Comparison of ENCODE assay signal across 1 cellular context in the genomic region with DNA sequence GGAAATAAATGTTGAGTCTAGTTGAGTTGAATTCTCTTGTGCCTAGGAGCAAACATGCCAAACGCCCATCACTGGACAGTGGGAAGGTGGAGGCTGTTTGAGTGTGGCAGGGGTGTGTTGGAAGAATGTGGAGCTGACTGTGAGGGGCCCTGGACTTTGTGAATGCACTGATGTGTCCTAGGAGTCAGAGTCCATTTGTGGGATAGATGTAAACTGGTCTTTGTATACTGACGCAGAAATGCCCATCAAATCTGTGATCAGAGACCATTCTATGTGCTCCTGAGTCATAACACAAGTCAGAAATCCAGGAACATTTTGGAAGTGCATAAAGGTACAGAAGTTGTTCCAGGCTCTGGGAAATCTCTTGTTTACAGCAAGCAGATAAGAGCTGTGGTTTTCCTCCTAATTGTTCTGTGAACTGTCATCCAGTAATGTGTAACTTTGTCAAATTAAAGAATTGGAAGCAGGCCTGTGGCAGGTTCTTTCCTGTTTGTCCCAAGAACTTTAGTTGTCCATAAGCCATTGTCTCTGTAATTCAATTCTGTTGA.
TF ChIP-seq lines count a peak whose summit lies in the region.

No MANE protein-coding gene starts in this region.

TF ChIP-seq in HepG2, 621 proteins besides CTCF, POLR2A, EP300 and RAD21 (continued from another document and continues in another):
- TF ChIP-seq, protein P1, sequence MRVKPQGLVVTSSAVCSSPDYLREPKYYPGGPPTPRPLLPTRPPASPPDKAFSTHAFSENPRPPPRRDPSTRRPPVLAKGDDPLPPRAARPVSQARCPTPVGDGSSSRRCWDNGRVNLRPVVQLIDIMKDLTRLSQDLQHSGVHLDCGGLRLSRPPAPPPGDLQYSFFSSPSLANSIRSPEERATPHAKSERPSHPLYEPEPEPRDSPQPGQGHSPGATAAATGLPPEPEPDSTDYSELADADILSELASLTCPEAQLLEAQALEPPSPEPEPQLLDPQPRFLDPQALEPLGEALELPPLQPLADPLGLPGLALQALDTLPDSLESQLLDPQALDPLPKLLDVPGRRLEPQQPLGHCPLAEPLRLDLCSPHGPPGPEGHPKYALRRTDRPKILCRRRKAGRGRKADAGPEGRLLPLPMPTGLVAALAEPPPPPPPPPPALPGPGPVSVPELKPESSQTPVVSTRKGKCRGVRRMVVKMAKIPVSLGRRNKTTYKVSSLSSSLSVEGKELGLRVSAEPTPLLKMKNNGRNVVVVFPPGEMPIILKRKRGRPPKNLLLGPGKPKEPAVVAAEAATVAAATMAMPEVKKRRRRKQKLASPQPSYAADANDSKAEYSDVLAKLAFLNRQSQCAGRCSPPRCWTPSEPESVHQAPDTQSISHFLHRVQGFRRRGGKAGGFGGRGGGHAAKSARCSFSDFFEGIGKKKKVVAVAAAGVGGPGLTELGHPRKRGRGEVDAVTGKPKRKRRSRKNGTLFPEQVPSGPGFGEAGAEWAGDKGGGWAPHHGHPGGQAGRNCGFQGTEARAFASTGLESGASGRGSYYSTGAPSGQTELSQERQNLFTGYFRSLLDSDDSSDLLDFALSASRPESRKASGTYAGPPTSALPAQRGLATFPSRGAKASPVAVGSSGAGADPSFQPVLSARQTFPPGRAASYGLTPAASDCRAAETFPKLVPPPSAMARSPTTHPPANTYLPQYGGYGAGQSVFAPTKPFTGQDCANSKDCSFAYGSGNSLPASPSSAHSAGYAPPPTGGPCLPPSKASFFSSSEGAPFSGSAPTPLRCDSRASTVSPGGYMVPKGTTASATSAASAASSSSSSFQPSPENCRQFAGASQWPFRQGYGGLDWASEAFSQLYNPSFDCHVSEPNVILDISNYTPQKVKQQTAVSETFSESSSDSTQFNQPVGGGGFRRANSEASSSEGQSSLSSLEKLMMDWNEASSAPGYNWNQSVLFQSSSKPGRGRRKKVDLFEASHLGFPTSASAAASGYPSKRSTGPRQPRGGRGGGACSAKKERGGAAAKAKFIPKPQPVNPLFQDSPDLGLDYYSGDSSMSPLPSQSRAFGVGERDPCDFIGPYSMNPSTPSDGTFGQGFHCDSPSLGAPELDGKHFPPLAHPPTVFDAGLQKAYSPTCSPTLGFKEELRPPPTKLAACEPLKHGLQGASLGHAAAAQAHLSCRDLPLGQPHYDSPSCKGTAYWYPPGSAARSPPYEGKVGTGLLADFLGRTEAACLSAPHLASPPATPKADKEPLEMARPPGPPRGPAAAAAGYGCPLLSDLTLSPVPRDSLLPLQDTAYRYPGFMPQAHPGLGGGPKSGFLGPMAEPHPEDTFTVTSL (CRISPR knock-in tag; IDR thresholded peaks at IDR 0.05; ENCODE audit: borderline replicate concordance), result no peak
- TF ChIP-seq ADNP (CRISPR knock-in tag; IDR thresholded peaks at IDR 0.05), result no peak
- TF ChIP-seq, protein P2, sequence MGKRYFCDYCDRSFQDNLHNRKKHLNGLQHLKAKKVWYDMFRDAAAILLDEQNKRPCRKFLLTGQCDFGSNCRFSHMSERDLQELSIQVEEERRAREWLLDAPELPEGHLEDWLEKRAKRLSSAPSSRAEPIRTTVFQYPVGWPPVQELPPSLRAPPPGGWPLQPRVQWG (CRISPR knock-in tag; IDR thresholded peaks at IDR 0.05; ENCODE audit: borderline replicate concordance, low read depth), result no peak
- no peak for TF ChIP-seq SSRP1 (CRISPR knock-in tag; IDR thresholded peaks at IDR 0.05)
- TF ChIP-seq, protein P3, sequence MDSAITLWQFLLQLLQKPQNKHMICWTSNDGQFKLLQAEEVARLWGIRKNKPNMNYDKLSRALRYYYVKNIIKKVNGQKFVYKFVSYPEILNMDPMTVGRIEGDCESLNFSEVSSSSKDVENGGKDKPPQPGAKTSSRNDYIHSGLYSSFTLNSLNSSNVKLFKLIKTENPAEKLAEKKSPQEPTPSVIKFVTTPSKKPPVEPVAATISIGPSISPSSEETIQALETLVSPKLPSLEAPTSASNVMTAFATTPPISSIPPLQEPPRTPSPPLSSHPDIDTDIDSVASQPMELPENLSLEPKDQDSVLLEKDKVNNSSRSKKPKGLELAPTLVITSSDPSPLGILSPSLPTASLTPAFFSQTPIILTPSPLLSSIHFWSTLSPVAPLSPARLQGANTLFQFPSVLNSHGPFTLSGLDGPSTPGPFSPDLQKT (CRISPR knock-in tag; IDR thresholded peaks at IDR 0.05; ENCODE audit: borderline replicate concordance), result no peak
- no peak for TF ChIP-seq ZNF567 (CRISPR knock-in tag; IDR thresholded peaks at IDR 0.05; ENCODE audit: borderline replicate concordance)
- TF ChIP-seq, protein P4, sequence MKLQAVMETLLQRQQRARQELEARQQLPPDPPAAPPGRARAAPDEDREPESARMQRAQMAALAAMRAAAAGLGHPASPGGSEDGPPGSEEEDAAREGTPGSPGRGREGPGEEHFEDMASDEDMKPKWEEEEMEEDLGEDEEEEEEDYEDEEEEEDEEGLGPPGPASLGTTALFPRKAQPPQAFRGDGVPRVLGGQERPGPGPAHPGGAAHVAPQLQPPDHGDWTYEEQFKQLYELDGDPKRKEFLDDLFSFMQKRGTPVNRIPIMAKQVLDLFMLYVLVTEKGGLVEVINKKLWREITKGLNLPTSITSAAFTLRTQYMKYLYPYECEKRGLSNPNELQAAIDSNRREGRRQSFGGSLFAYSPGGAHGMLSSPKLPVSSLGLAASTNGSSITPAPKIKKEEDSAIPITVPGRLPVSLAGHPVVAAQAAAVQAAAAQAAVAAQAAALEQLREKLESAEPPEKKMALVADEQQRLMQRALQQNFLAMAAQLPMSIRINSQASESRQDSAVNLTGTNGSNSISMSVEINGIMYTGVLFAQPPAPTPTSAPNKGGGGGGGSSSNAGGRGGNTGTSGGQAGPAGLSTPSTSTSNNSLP (IDR thresholded peaks at IDR 0.05; ENCODE audit: low read depth, low read length), result peak; percentile 68
- TF ChIP-seq, protein P5, sequence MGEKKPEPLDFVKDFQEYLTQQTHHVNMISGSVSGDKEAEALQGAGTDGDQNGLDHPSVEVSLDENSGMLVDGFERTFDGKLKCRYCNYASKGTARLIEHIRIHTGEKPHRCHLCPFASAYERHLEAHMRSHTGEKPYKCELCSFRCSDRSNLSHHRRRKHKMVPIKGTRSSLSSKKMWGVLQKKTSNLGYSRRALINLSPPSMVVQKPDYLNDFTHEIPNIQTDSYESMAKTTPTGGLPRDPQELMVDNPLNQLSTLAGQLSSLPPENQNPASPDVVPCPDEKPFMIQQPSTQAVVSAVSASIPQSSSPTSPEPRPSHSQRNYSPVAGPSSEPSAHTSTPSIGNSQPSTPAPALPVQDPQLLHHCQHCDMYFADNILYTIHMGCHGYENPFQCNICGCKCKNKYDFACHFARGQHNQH (CRISPR knock-in tag; IDR thresholded peaks at IDR 0.05), result 0 out of 2 replicates have a peak, but pooled peaks have one; percentile 21
- TF ChIP-seq ZNF333 (CRISPR knock-in tag; IDR thresholded peaks at IDR 0.05; ENCODE audit: borderline replicate concordance), result no peak
- TF ChIP-seq NFYB (CRISPR knock-in tag; IDR thresholded peaks at IDR 0.05), result no peak
- no peak for TF ChIP-seq MYPOP (CRISPR knock-in tag; IDR thresholded peaks at IDR 0.05)
- TF ChIP-seq ZNF441 (CRISPR knock-in tag; IDR thresholded peaks at IDR 0.05; ENCODE audit: borderline replicate concordance), result no peak
- TF ChIP-seq ATM (IDR thresholded peaks at IDR 0.05; ENCODE audit: borderline replicate concordance), result no peak
- peak; percentile 42 for TF ChIP-seq FOSL2 (CRISPR knock-in tag; IDR thresholded peaks at IDR 0.05)
- no peak for TF ChIP-seq SOX6 (IDR thresholded peaks at IDR 0.05)
- TF ChIP-seq SOX6 (CRISPR knock-in tag; IDR thresholded peaks at IDR 0.05), result peak; percentile 77
- no peak for TF ChIP-seq CC2D1A (CRISPR knock-in tag; IDR thresholded peaks at IDR 0.05)
- TF ChIP-seq HOXA9 (CRISPR knock-in tag; IDR thresholded peaks at IDR 0.05; ENCODE audit: borderline replicate concordance), result no peak
- no peak for TF ChIP-seq MTF1 (CRISPR knock-in tag; IDR thresholded peaks at IDR 0.05)
- TF ChIP-seq ZNF563 (CRISPR knock-in tag; IDR thresholded peaks at IDR 0.05), result no peak
- no peak for TF ChIP-seq ZSCAN21 (CRISPR knock-in tag; IDR thresholded peaks at IDR 0.05; ENCODE audit: borderline replicate concordance)
- TF ChIP-seq FOXM1 (CRISPR knock-in tag; IDR thresholded peaks at IDR 0.05), result no peak
- no peak for TF ChIP-seq MAZ (IDR thresholded peaks at IDR 0.05; ENCODE audit: borderline replicate concordance, low read depth, low read length)
- no peak for TF ChIP-seq MAZ (CRISPR knock-in tag; IDR thresholded peaks at IDR 0.05; ENCODE audit: low read depth)
- no peak for TF ChIP-seq RXRA (CRISPR knock-in tag; IDR thresholded peaks at IDR 0.05)
- TF ChIP-seq ZNF891 (CRISPR knock-in tag; IDR thresholded peaks at IDR 0.05), result no peak
- TF ChIP-seq DPF2 (CRISPR knock-in tag; IDR thresholded peaks at IDR 0.05; ENCODE audit: borderline replicate concordance, low read depth), result peak; percentile 25; the same call in 1 of the 2 replicates
- TF ChIP-seq, protein P6, sequence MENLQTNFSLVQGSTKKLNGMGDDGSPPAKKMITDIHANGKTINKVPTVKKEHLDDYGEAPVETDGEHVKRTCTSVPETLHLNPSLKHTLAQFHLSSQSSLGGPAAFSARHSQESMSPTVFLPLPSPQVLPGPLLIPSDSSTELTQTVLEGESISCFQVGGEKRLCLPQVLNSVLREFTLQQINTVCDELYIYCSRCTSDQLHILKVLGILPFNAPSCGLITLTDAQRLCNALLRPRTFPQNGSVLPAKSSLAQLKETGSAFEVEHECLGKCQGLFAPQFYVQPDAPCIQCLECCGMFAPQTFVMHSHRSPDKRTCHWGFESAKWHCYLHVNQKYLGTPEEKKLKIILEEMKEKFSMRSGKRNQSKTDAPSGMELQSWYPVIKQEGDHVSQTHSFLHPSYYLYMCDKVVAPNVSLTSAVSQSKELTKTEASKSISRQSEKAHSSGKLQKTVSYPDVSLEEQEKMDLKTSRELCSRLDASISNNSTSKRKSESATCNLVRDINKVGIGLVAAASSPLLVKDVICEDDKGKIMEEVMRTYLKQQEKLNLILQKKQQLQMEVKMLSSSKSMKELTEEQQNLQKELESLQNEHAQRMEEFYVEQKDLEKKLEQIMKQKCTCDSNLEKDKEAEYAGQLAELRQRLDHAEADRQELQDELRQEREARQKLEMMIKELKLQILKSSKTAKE (CRISPR knock-in tag; IDR thresholded peaks at IDR 0.05; ENCODE audit: borderline replicate concordance), result no peak
- TF ChIP-seq, protein P7, sequence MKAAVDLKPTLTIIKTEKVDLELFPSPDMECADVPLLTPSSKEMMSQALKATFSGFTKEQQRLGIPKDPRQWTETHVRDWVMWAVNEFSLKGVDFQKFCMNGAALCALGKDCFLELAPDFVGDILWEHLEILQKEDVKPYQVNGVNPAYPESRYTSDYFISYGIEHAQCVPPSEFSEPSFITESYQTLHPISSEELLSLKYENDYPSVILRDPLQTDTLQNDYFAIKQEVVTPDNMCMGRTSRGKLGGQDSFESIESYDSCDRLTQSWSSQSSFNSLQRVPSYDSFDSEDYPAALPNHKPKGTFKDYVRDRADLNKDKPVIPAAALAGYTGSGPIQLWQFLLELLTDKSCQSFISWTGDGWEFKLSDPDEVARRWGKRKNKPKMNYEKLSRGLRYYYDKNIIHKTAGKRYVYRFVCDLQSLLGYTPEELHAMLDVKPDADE (CRISPR knock-in tag; IDR thresholded peaks at IDR 0.05), result no peak
- no peak for TF ChIP-seq SIN3B (IDR thresholded peaks at IDR 0.05; ENCODE audit: low read length)
- no peak for TF ChIP-seq FIP1L1 (IDR thresholded peaks at IDR 0.05; ENCODE audit: borderline replicate concordance, insufficient read depth, low read depth, low read length)
- TF ChIP-seq TP53 (CRISPR knock-in tag; conservative IDR thresholded peaks at IDR 0.05), result no peak
- TF ChIP-seq ZFP36L1 (CRISPR knock-in tag; IDR thresholded peaks at IDR 0.05), result no peak
- peak; percentile 87 for TF ChIP-seq HNF4G (IDR thresholded peaks at IDR 0.05; ENCODE audit: borderline replicate concordance, low read depth, low read length)
- TF ChIP-seq HNF4G (CRISPR knock-in tag; IDR thresholded peaks at IDR 0.05; ENCODE audit: borderline replicate concordance, low read depth), result peak; percentile 87
- TF ChIP-seq FOXP1 (IDR thresholded peaks at IDR 0.05), result no peak
- TF ChIP-seq FOXP1 (CRISPR knock-in tag; IDR thresholded peaks at IDR 0.05), result peak; percentile 75
- TF ChIP-seq, protein P8, sequence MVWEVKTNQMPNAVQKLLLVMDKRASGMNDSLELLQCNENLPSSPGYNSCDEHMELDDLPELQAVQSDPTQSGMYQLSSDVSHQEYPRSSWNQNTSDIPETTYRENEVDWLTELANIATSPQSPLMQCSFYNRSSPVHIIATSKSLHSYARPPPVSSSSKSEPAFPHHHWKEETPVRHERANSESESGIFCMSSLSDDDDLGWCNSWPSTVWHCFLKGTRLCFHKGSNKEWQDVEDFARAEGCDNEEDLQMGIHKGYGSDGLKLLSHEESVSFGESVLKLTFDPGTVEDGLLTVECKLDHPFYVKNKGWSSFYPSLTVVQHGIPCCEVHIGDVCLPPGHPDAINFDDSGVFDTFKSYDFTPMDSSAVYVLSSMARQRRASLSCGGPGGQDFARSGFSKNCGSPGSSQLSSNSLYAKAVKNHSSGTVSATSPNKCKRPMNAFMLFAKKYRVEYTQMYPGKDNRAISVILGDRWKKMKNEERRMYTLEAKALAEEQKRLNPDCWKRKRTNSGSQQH (CRISPR knock-in tag; IDR thresholded peaks at IDR 0.05; ENCODE audit: low read depth), result no peak
- TF ChIP-seq ZNF781 (CRISPR knock-in tag; IDR thresholded peaks at IDR 0.05; ENCODE audit: borderline replicate concordance, not compliant biosample characterization), result no peak
- TF ChIP-seq, protein P9, sequence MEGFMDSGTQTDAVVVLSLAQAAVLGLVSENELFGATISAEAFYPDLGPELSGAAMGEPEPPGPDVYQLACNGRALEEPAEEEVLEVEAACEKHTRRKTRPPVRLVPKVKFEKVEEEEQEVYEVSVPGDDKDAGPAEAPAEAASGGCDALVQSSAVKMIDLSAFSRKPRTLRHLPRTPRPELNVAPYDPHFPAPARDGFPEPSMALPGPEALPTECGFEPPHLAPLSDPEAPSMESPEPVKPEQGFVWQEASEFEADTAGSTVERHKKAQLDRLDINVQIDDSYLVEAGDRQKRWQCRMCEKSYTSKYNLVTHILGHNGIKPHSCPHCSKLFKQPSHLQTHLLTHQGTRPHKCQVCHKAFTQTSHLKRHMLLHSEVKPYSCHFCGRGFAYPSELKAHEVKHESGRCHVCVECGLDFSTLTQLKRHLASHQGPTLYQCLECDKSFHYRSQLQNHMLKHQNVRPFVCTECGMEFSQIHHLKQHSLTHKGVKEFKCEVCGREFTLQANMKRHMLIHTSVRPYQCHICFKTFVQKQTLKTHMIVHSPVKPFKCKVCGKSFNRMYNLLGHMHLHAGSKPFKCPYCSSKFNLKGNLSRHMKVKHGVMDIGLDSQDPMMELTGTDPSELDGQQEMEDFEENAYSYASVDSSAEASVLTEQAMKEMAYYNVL (CRISPR knock-in tag; IDR thresholded peaks at IDR 0.05; ENCODE audit: borderline replicate concordance), result peak; percentile 62; the same call in 1 of the 2 replicates
- TF ChIP-seq ZNF124 (CRISPR knock-in tag; IDR thresholded peaks at IDR 0.05), result no peak
- no peak for TF ChIP-seq KLF11 (CRISPR knock-in tag; IDR thresholded peaks at IDR 0.05)
- no peak for TF ChIP-seq ZSCAN29 (CRISPR knock-in tag; conservative IDR thresholded peaks at IDR 0.05)
- TF ChIP-seq, protein P10, sequence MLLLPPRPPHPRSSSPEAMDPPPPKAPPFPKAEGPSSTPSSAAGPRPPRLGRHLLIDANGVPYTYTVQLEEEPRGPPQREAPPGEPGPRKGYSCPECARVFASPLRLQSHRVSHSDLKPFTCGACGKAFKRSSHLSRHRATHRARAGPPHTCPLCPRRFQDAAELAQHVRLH (CRISPR knock-in tag; IDR thresholded peaks at IDR 0.05; ENCODE audit: borderline replicate concordance, low read depth), result no peak
- no peak for TF ChIP-seq RFXANK (CRISPR knock-in tag; IDR thresholded peaks at IDR 0.05)
